ENCODE assay signal across 8 cellular contexts in the genomic region with DNA sequence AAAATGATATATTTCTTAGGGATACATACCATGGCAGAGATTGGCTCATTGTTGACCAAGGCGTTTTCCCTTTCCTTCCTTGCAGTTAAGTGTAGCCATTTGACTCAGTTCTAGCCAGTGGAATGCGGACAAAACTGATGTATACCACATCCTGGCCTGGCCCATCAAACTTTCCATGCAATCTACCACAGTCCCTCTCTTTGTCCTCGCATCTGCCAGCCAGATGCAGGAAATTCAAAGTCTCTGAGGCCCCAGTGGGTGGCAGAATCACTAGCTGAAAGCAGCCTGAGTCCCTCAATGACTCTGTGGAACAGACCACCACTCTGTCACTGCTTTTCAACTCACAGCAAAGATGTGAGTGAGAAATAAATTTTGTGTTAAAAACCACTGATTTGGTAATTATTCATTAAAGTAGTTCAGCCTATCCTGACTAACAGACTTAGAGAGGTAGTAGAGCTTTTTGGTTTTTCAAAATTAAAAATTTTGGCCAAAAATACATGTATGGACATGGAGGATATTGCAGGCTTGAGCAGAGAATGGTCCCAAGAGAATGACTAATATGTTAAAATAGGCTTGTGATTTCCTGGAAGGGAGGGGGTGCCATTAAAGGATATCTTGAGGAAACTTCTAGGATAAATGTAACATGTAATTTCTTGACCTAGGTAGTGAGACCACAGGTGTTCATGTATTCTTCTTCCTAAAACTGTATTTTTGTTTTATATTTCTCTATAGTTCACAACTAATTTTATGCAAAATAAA. TPM values are rescaled to one million over a fixed set of nuclear protein-coding genes. Genes with fewer than 3 reads are reported as not detected.
DNase-seq lines count a peak whose midpoint lies in the region; ATAC-seq and TF ChIP-seq lines count a peak whose summit lies in the region.

No MANE protein-coding gene starts in this region.

- H3K36me3 ChIP-seq in SJCRH30 = no peaks in the 10 kb centered on the region

- H3K4me3 ChIP-seq in AG10803 (ENCODE audit: low read length) (no peak overlapping the region), SJCRH30 (no peak overlapping the region), fibroblast of the aortic adventitia (ENCODE audit: low read depth, low read length) (no peak overlapping the region)

- DNase-seq in AG10803 (ENCODE audit: low read depth) = peak; percentile 97
- peak; percentile 4 to 39 for DNase-seq in SJCRH30
- DNase-seq in fibroblast of the aortic adventitia (ENCODE audit: low read depth) = peak; percentile 53
- no peak for DNase-seq in NCI-H1930 (lab: John Stamatoyannopoulos, UW)
- DNase-seq in NCI-H446 treated with DMSO at 0.1 percent for 48 hours (lab: John Stamatoyannopoulos, UW) = no peak
- no peak for DNase-seq in HuH-7 (ENCODE audit: low spot score)

- TF ChIP-seq CTCF in AG10803 (conservative IDR thresholded peaks at IDR 0.05; ENCODE audit: low read length) (peak; percentile 36), fibroblast of the aortic adventitia (IDR thresholded peaks at IDR 0.05; ENCODE audit: insufficient read depth, low read length) (no peak)

- ATAC-seq in GM21360 (IDR thresholded peaks at IDR 0.05; ENCODE audit: unreplicated experiment) (peak; percentile 18), GM18867 (IDR thresholded peaks at IDR 0.05; ENCODE audit: unreplicated experiment) (no peak)

- H3K27me3 ChIP-seq in SJCRH30 = no peaks in the 10 kb centered on the region

- no peaks in the 10 kb centered on the region for H3K9me3 ChIP-seq in SJCRH30 (replicated peaks)

- H3K4me1 ChIP-seq in SJCRH30 = peaks cover 3% of the 10 kb centered on the region; the same call in 1 of the 2 replicates

- H3K27ac ChIP-seq in SJCRH30 = no peak overlapping the region

RNA-seq across cellular contexts. Expression of gene LRRFIP2, which starts 10.9 kb away (rescaled TPM):
- 29.1 and 34.5 TPM in 2 replicates for total RNA-seq in SJCRH30 (2014; rRNA removed; shearing (Covaris generic))
- 46.8 and 144 TPM in 2 replicates for total RNA-seq in fibroblast of the aortic adventitia (ENCODE audit: low replicate concordance)

Comparison
In these comparisons a context has a peak if more than half of its experiments do, and no peak if none do; other contexts are left out.
1. DNase-seq: peak in AG10803 (single experiment), SJCRH30 (2 of 2) and fibroblast of the aortic adventitia (single experiment); none in NCI-H1930 (0 of 2), NCI-H446 treated with DMSO at 0.1 percent for 48 hours (single experiment) and HuH-7 (single experiment).